Comparison of ENCODE assay signal across 8 cellular contexts in genomic region chr12:6199531-6200265, GRCh38. TPM values are rescaled to one million over a fixed set of nuclear protein-coding genes. Genes with fewer than 3 reads are reported as not detected.
DNase-seq lines count a peak whose midpoint lies in the region; ATAC-seq and TF ChIP-seq lines count a peak whose summit lies in the region.

No MANE protein-coding gene starts in this region.

- peak overlapping the region; percentile 1 for H3K4me3 Mint-ChIP-seq in natural killer cell treated with Interleukin-12 subunit alpha and Interleukin-12 subunit beta and Interleukin-15 and Interleukin-18, amount 100 ng/mL, for 72 hours

- H3K27me3 Mint-ChIP-seq in natural killer cell treated with Interleukin-12 subunit alpha and Interleukin-12 subunit beta and Interleukin-15 and Interleukin-18, amount 100 ng/mL, for 72 hours: peaks cover 26 to 37% of the 10 kb centered on the region in 2 donors

- no peaks in the 10 kb centered on the region for H3K9me2 ChIP-seq in PC-3 (replicated peaks; ENCODE audit: low read length)

- peak overlapping the region; percentile 61 for H3K27ac ChIP-seq in PC-3 (ENCODE audit: low read length)

- peak; percentile 60 for DNase-seq in EH (ENCODE audit: low read depth)
- DNase-seq in PC-3: peak; percentile 20
- DNase-seq in epithelial cell of esophagus (ENCODE audit: low read depth): peak; percentile 39
- no peak for DNase-seq in natural killer cell treated with Interleukin-12 subunit alpha and Interleukin-12 subunit beta and Interleukin-15 and Interleukin-18, amount 100 ng/mL, for 72 hours (ENCODE audit: low spot score)
- no peak for DNase-seq in NCI-H345 (lab: John Stamatoyannopoulos, UW)
- no peak for DNase-seq in NCI-H1105 (lab: John Stamatoyannopoulos, UW)
- DNase-seq in iPS-NIHi11 (ENCODE audit: low spot score): no peak
- no peak for DNase-seq in glomerular visceral epithelial cell (ENCODE audit: extremely low spot score)

- TF ChIP-seq CTCF in PC-3 (conservative IDR thresholded peaks at IDR 0.05; ENCODE audit: low read depth, low read length): no peak
- no peak for TF ChIP-seq CTCF in epithelial cell of esophagus (IDR thresholded peaks at IDR 0.05; ENCODE audit: insufficient read depth, low read depth, low read length, missing control alignments)

- H3K4me3 ChIP-seq in PC-3 (ENCODE audit: low read length): peak overlapping the region; percentile 58
- peak overlapping the region; percentile 41 for H3K4me3 ChIP-seq in epithelial cell of esophagus (ENCODE audit: low read length)

- H3F3A ChIP-seq in PC-3 (ENCODE audit: low read length, unreplicated experiment): peaks cover 5% of the 10 kb centered on the region

- peak overlapping the region in 1 of 2 donors; percentile 10 for H3K27ac Mint-ChIP-seq in natural killer cell treated with Interleukin-12 subunit alpha and Interleukin-12 subunit beta and Interleukin-15 and Interleukin-18, amount 100 ng/mL, for 72 hours

- H3K36me3 ChIP-seq in PC-3 (ENCODE audit: low read depth, low read length): no peaks in the 10 kb centered on the region; the same call in 1 of the 2 replicates

- peaks cover 0 to 3% of the 10 kb centered on the region in 2 donors for H3K4me1 Mint-ChIP-seq in natural killer cell treated with Interleukin-12 subunit alpha and Interleukin-12 subunit beta and Interleukin-15 and Interleukin-18, amount 100 ng/mL, for 72 hours (ENCODE audit: low read depth in 2 of 2)

- no peaks in the 10 kb centered on the region for H3K9me3 Mint-ChIP-seq in natural killer cell treated with Interleukin-12 subunit alpha and Interleukin-12 subunit beta and Interleukin-15 and Interleukin-18, amount 100 ng/mL, for 72 hours

- ATAC-seq in PC-3: no peak
- ATAC-seq in natural killer cell treated with Interleukin-12 subunit alpha and Interleukin-12 subunit beta and Interleukin-15 and Interleukin-18, amount 100 ng/mL, for 72 hours: peak; percentile 4 to 39

- H4K20me1 ChIP-seq in PC-3 (ENCODE audit: low read length): peaks cover 30% of the 10 kb centered on the region

- peak overlapping the region; percentile 97 for H3K9ac ChIP-seq in PC-3 (ENCODE audit: low read length)

- TSS peak; percentile 55 for BruUV-seq in PC-3 (replicated peaks; lab: Mats Ljungman, UMichigan)

- intact Hi-C loops in PC-3 (cut with micrococcal nuclease): loop anchor here (1.0 kb wide), 1 partner anchor 30 kb away; no protein-coding TSS in a partner anchor

- peaks cover 45% of the 10 kb centered on the region for H3K79me2 ChIP-seq in PC-3 (ENCODE audit: low read length)

- POLR2A ChIA-PET in PC-3 (lab: Charles Lee; ENCODE audit: unreplicated experiment): no interaction called here

- peak overlapping the region; percentile 81 for H3K4me2 ChIP-seq in PC-3 (ENCODE audit: low read length)

- no peaks in the 10 kb centered on the region for H3K9me3 ChIP-seq in PC-3 (ENCODE audit: low read length)

- peak overlapping the region; percentile 77 for H2AFZ ChIP-seq in PC-3 (ENCODE audit: low read length)

- H3K4me1 ChIP-seq in PC-3 (ENCODE audit: insufficient read depth, low read length): peaks cover 48% of the 10 kb centered on the region

- H3K36me3 Mint-ChIP-seq in natural killer cell treated with Interleukin-12 subunit alpha and Interleukin-12 subunit beta and Interleukin-15 and Interleukin-18, amount 100 ng/mL, for 72 hours: no peaks in the 10 kb centered on the region

- H3K27me3 ChIP-seq in PC-3 (ENCODE audit: low read length): no peaks in the 10 kb centered on the region

- CTCF ChIA-PET in PC-3 (lab: Charles Lee): no interaction called here

RNA-seq across cellular contexts. Expression of gene CD9, which starts 0.5 kb away (rescaled TPM):
- 153 and 174 TPM in 2 replicates for total RNA-seq in PC-3 (2014; rRNA removed)
- 1 to 10 TPM; 1.1 to 3.3 TPM for total RNA-seq in natural killer cell treated with Interleukin-12 subunit alpha and Interleukin-12 subunit beta and Interleukin-15 and Interleukin-18, amount 100 ng/mL, for 72 hours

Comparison
In these comparisons a context has a peak if more than half of its experiments do, and no peak if none do; other contexts are left out.
1. DNase-seq: peak in EH (single experiment), PC-3 (single experiment) and epithelial cell of esophagus (single experiment); none in natural killer cell treated with Interleukin-12 subunit alpha and Interleukin-12 subunit beta and Interleukin-15 and Interleukin-18, amount 100 ng/mL, for 72 hours (single experiment), NCI-H345 (single experiment), NCI-H1105 (single experiment), iPS-NIHi11 (single experiment) and glomerular visceral epithelial cell (single experiment).
2. RNA of gene CD9, which starts 0.5 kb away (total RNA-seq): 153 to 174 TPM in PC-3; 1.1 to 3.3 TPM in natural killer cell treated with Interleukin-12 subunit alpha and Interleukin-12 subunit beta and Interleukin-15 and Interleukin-18, amount 100 ng/mL, for 72 hours; every median in the first group is over 10 times any median in the second.